8 cellular contexts compared by ENCODE assay signal in the genomic region with DNA sequence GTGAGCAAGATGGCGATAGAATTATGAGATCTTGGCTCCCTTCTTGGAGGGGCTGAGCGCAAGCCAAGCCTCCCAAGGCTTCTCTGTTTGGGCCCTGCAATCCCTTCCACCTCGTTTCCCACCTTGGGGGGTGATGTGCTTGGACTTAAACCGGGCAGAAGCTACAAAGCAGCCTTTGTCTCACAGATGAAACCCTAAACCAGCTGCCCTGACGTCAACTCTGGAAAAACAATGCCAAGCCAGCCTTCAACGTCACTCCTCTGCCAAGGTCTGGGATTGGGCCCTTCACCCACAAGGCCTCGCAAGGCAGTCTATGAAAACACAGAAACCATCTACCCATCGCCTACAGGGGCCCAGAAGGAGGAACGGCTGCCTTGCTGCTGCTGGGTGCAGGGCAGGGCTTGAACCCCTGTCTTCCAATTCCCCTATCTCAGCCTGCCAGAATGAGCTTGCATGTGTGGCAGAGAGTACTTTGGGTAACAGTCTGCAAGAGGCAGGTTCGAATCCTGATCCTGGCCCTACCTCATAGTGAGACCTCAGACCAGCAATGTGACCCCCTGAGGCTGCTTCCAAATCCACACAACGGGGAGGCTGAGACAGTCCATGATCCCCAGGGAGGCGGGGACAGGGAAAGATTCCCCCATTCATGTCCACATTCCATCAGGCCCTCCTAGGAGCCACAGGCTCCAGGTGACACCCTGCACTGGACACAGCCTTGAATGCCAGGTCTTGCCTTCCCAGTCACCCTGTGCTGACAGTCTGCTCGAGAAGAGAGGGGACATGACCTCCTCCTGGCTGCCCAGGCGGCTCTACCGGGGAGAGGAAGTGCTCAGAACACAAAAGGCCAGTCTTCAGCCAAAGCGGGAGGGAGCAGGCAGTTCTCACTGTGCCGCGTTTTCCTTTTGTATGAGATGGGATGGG. TPM values are rescaled to one million over a fixed set of nuclear protein-coding genes. Genes with fewer than 3 reads are reported as not detected.
DNase-seq lines count a peak whose midpoint lies in the region; ATAC-seq and TF ChIP-seq lines count a peak whose summit lies in the region.

No MANE protein-coding gene starts in this region.

- H3K4me1 Mint-ChIP-seq in neural progenitor cell = peaks cover 56% of the 10 kb centered on the region

- ATAC-seq in Panc1 (peak; percentile 11; the same call in 1 of the 2 replicates), GM18517 (IDR thresholded peaks at IDR 0.05; ENCODE audit: unreplicated experiment) (no peak)

- in situ Hi-C loops in Panc1 (cut with HindIII; ENCODE audit: low pct_unique_long_range_greater_than_20kb, low sequenced_read_pairs) = no loop called here

- H3K27me3 Mint-ChIP-seq in neural progenitor cell (ENCODE audit: insufficient read depth, low read depth) = peaks cover 9% of the 10 kb centered on the region

- no peak overlapping the region for H3K4me2 ChIP-seq in fibroblast of lung (ENCODE audit: extremely low read depth, insufficient read depth, low read length)
- H3K4me2 ChIP-seq in neural progenitor cell = peak overlapping the region; percentile 38

- H3K27ac ChIP-seq in Panc1 (ENCODE audit: low read length) (peak overlapping the region; percentile 84), fibroblast of lung (ENCODE audit: insufficient read depth, low read length) (no peak overlapping the region), neural progenitor cell (no peak overlapping the region)

- H3F3A ChIP-seq in neural progenitor cell (ENCODE audit: low read depth) = peaks cover 18% of the 10 kb centered on the region

- H3K4me1 ChIP-seq in Panc1 (ENCODE audit: control insufficient read depth, insufficient read depth, low read length) (peaks cover 88% of the 10 kb centered on the region), fibroblast of lung (ENCODE audit: control insufficient read depth, extremely low read depth, insufficient read depth, low read length) (peaks cover 35% of the 10 kb centered on the region), neural progenitor cell (peaks cover 31% of the 10 kb centered on the region)

- BruUV-seq in Panc1 (replicated peaks; lab: Mats Ljungman, UMichigan) = no TSS peak

- peak overlapping the region; percentile 96 for H3K27ac Mint-ChIP-seq in neural progenitor cell

- H3K4me3 ChIP-seq in Panc1 (ENCODE audit: low read depth in 2 of 2, low read length in 2 of 2) = peak overlapping the region in 1 of 2 experiments; percentile 13; a peak in 1 of 4 replicates
- H3K4me3 ChIP-seq in fibroblast of lung (replicated peaks in 1 of 4; ENCODE audit: control extremely low read depth in 1 of 4, insufficient read depth in 1 of 4, low read depth in 3 of 4, low read length in 4 of 4) = no peak overlapping the region
- no peak overlapping the region for H3K4me3 ChIP-seq in neural progenitor cell

- H3K27me3 ChIP-seq in Panc1 (ENCODE audit: control insufficient read depth, insufficient read depth, low read length) = no peaks in the 10 kb centered on the region
- H3K27me3 ChIP-seq in fibroblast of lung (ENCODE audit: control insufficient read depth, insufficient read depth, low read length) = no peaks in the 10 kb centered on the region
- no peaks in the 10 kb centered on the region for H3K27me3 ChIP-seq in neural progenitor cell

- CTCF ChIA-PET in Panc1 (lab: Charles Lee) = no interaction called here

- TF ChIP-seq CTCF in Panc1 (IDR thresholded peaks at IDR 0.05) (no peak), fibroblast of lung (conservative IDR thresholded peaks at IDR 0.05 in 1 of 2, IDR thresholded peaks at IDR 0.05 in 1 of 2; ENCODE audit: low read depth in 1 of 2, low read length in 2 of 2) (no peak), neural progenitor cell (IDR thresholded peaks at IDR 0.05) (no peak)

- H3K36me3 ChIP-seq in Panc1 (ENCODE audit: control insufficient read depth, insufficient read depth, low read length) (no peaks in the 10 kb centered on the region), fibroblast of lung (ENCODE audit: control insufficient read depth, insufficient read depth, low read length) (peaks cover 3% of the 10 kb centered on the region), neural progenitor cell (no peaks in the 10 kb centered on the region)

- peaks cover 63% of the 10 kb centered on the region for H3K79me2 ChIP-seq in fibroblast of lung (ENCODE audit: control insufficient read depth, insufficient read depth, low read length)
- H3K79me2 ChIP-seq in neural progenitor cell (ENCODE audit: low read depth) = no peaks in the 10 kb centered on the region

- intact Hi-C loops in Panc1 (cut with micrococcal nuclease; ENCODE audit: unreplicated experiment) = no loop called here

- H3K9ac ChIP-seq in fibroblast of lung (ENCODE audit: insufficient read depth, low read length) (no peak overlapping the region), neural progenitor cell (no peak overlapping the region)

- no peaks in the 10 kb centered on the region for H3K36me3 Mint-ChIP-seq in neural progenitor cell

- POLR2A ChIA-PET in Panc1 (lab: Charles Lee) = no interaction called here

- H2AFZ ChIP-seq in fibroblast of lung (ENCODE audit: low read length) = no peak overlapping the region
- H2AFZ ChIP-seq in neural progenitor cell (replicated peaks) = no peak overlapping the region

- DNase-seq in COLO829 (ENCODE audit: low spot score) = peak; percentile 92
- no peak for DNase-seq in Panc1 (ENCODE audit: low read depth, low spot score)
- peak; percentile 94 to 98 for DNase-seq in fibroblast of lung (ENCODE audit: low read depth in 2 of 2)
- peak; percentile 74 for DNase-seq in neural progenitor cell (ENCODE audit: low spot score)
- no peak for DNase-seq in AG20443 (ENCODE audit: low spot score)
- no peak for DNase-seq in NCI-H1694 (lab: John Stamatoyannopoulos, UW)
- no peak for DNase-seq in T-helper 9 cell

- no peaks in the 10 kb centered on the region for H3K9me3 Mint-ChIP-seq in neural progenitor cell

- H3K9me3 ChIP-seq in Panc1 (ENCODE audit: control insufficient read depth, insufficient read depth, low read depth, low read length) (no peaks in the 10 kb centered on the region), fibroblast of lung (ENCODE audit: control insufficient read depth, insufficient read depth, low read depth, low read length) (no peaks in the 10 kb centered on the region), neural progenitor cell (ENCODE audit: low read depth) (no peaks in the 10 kb centered on the region)

- no peaks in the 10 kb centered on the region for H4K20me1 ChIP-seq in fibroblast of lung (ENCODE audit: control insufficient read depth, extremely low read depth, insufficient read depth, low read length)
- peaks cover 5% of the 10 kb centered on the region for H4K20me1 ChIP-seq in neural progenitor cell (ENCODE audit: low read depth)

- no peak overlapping the region for H3K4me3 Mint-ChIP-seq in neural progenitor cell

RNA-seq across cellular contexts. Expression of gene IFFO2, which starts 15.0 kb away (rescaled TPM):
- total RNA-seq in Panc1 (2021; ENCODE audit: unreplicated experiment) (59.4 TPM), fibroblast of lung (5.6 and 5.8 TPM in 2 replicates), neural progenitor cell (ENCODE audit: low replicate concordance) (0.65 and 1.5 TPM in 2 replicates)
- 53.4 TPM for polyA plus RNA-seq in Panc1 (2012; ENCODE audit: insufficient read length)
- polyA plus RNA-seq in fibroblast of lung = 7.3 and 10.4 TPM in 2 replicates
- polyA plus RNA-seq in fibroblast of lung (2012) = 7.1 and 8.5 TPM in 2 replicates
- 18.6 and 27.1 TPM in 2 replicates for polyA minus RNA-seq in fibroblast of lung (ENCODE audit: low replicate concordance)

RNA-seq across cellular contexts. Expression of gene ALDH4A1, which starts 39.1 kb away (rescaled TPM):
- total RNA-seq in Panc1 (2021; ENCODE audit: unreplicated experiment) (21.7 TPM), fibroblast of lung (6.9 and 11.9 TPM in 2 replicates), neural progenitor cell (ENCODE audit: low replicate concordance) (21.8 and 39.9 TPM in 2 replicates)
- polyA plus RNA-seq in Panc1 (2012; ENCODE audit: insufficient read length) = 41.3 TPM
- polyA plus RNA-seq in fibroblast of lung = 6.9 and 8.3 TPM in 2 replicates
- 11.6 and 12.9 TPM in 2 replicates for polyA plus RNA-seq in fibroblast of lung (2012)
- 19.6 and 20.0 TPM in 2 replicates for polyA minus RNA-seq in fibroblast of lung (ENCODE audit: low replicate concordance)

Comparison
In these comparisons a context has a peak if more than half of its experiments do, and no peak if none do; other contexts are left out.
1. DNase-seq: peak in COLO829 (single experiment), fibroblast of lung (2 of 2) and neural progenitor cell (single experiment); none in Panc1 (single experiment), AG20443 (single experiment), NCI-H1694 (single experiment) and T-helper 9 cell (single experiment).